Comparison of ENCODE assay signal across 9 cellular contexts in genomic region chr3:133547432-133548041, GRCh38. TPM values are rescaled to one million over a fixed set of nuclear protein-coding genes. Genes with fewer than 3 reads are reported as not detected.
DNase-seq lines count a peak whose midpoint lies in the region; ATAC-seq, FAIRE-seq and TF ChIP-seq lines count a peak whose summit lies in the region.
"Had no signal": no experiment of that assay in that cellular context is flagged by ENCODE, and none has a peak within 500 bp of the region (broad histone marks: within the 10 kb centered on the region; RNA-seq: fewer than 3 reads in every experiment).

No MANE protein-coding gene starts in this region.

- DNase-seq in LHCN-M2 (ENCODE audit: low read depth) (peak; percentile 50), cardiac fibroblast (ENCODE audit: low read depth in 2 of 2) (peak; percentile 74 to 85), left lung (peak in 1 of 2 donors; percentile 73), transverse colon (no peak), H54 (ENCODE audit: insufficient read length, low spot score) (no peak)
- DNase-seq in effector CD8-positive, alpha-beta T cell (lab: John Stamatoyannopoulos, UW): no peak
- DNase-seq: spleen had no signal

- H3K9me3 ChIP-seq in left lung (no peaks in the 10 kb centered on the region), transverse colon (no peaks in the 10 kb centered on the region)
- H3K9me3 ChIP-seq: spleen had no signal

- in situ Hi-C loops in transverse colon (cut with MboI; ENCODE audit: low pct_ligation_motif_present in 1 of 4, low pct_unique_long_range_greater_than_20kb in 1 of 4, low sequenced_read_pairs in 3 of 4): no loop called here

- H3K4me3 ChIP-seq in cardiac fibroblast (replicated peaks in 1 of 2; ENCODE audit: low read depth in 2 of 2, low read length in 2 of 2) (no peak overlapping the region), left lung (no peak overlapping the region), transverse colon (no peak overlapping the region)
- H3K4me3 ChIP-seq: spleen had no signal

- intact Hi-C loops in left lung (cut with DNase I): no loop called here
- intact Hi-C loops in transverse colon (cut with DNase I; ENCODE audit: low total_unique reads): no loop called here

- TF ChIP-seq POLR2A in transverse colon (IDR thresholded peaks at IDR 0.05) (no peak), H54 (IDR thresholded peaks at IDR 0.05; ENCODE audit: low read depth, low read length) (no peak)

- no peak for FAIRE-seq in H54 (lab: Jason Lieb, UNC)

- H3K27ac ChIP-seq in left lung (peak overlapping the region; percentile 2 to 57), transverse colon (peak overlapping the region; percentile 34 to 62 (median 48))

- 63 to 65% methylated on average over 3 of the region's 3 CpGs for WGBS in transverse colon (ENCODE audit: low coverage in 1 of 2), 2 donors

- no peak for TF ChIP-seq CTCF in cardiac fibroblast (IDR thresholded peaks at IDR 0.05; ENCODE audit: low read depth, low read length)
- no peak for TF ChIP-seq CTCF in left lung (IDR thresholded peaks at IDR 0.05)
- TF ChIP-seq CTCF in transverse colon (IDR thresholded peaks at IDR 0.05): no peak

- H3K36me3 ChIP-seq in left lung (no peaks in the 10 kb centered on the region), transverse colon (no peaks in the 10 kb centered on the region)
- H3K36me3 ChIP-seq: spleen had no signal

- TF ChIP-seq EP300 in transverse colon (IDR thresholded peaks at IDR 0.05; ENCODE audit: low read depth): no peak

- H3K27me3 ChIP-seq in left lung (no peaks in the 10 kb centered on the region), transverse colon (no peaks in the 10 kb centered on the region)
- H3K27me3 ChIP-seq: spleen had no signal

- ATAC-seq in left lung: peak; percentile 94
- ATAC-seq in HG03520 (IDR thresholded peaks at IDR 0.05; ENCODE audit: unreplicated experiment): no peak
- ATAC-seq in GM18907 (IDR thresholded peaks at IDR 0.05; ENCODE audit: unreplicated experiment): no peak

- H3K4me1 ChIP-seq in left lung (peaks cover 7 to 12% of the 10 kb centered on the region in 2 donors), transverse colon (peaks cover 13 to 20% (median 14%) of the 10 kb centered on the region in 4 donors)

RNA-seq across cellular contexts. Expression of gene CDV3, which starts 25.9 kb away (rescaled TPM):
- total RNA-seq in LHCN-M2 (2014; rRNA removed) (166 and 176 TPM in 2 replicates), left lung (100 to 1,000 TPM; 162 to 173 TPM), transverse colon (10 to 100 TPM; 46.8 to 84.9 (median 78.8) TPM)
- polyA plus RNA-seq in LHCN-M2 (2012): 166 TPM

Comparison
In these comparisons a context has a peak if more than half of its experiments do, and no peak if none do; other contexts are left out.
1. DNase-seq: peak in LHCN-M2 (single experiment) and cardiac fibroblast (2 of 2); none in transverse colon (single experiment), H54 (single experiment) and effector CD8-positive, alpha-beta T cell (single experiment).